21 cellular contexts compared by ENCODE assay signal in genomic region chr9:130873966-130874365, GRCh38. TPM values are rescaled to one million over a fixed set of nuclear protein-coding genes. Genes with fewer than 3 reads are reported as not detected.
DNase-seq lines count a peak whose midpoint lies in the region; ATAC-seq, FAIRE-seq and TF ChIP-seq lines count a peak whose summit lies in the region.
"Had no signal": no experiment of that assay in that cellular context is flagged by ENCODE, and none has a peak within 500 bp of the region (broad histone marks: within the 10 kb centered on the region; RNA-seq: fewer than 3 reads in every experiment).

No MANE protein-coding gene starts in this region.

- H3K9me3 ChIP-seq in Karpas-422 (ENCODE audit: low read length) (no peaks in the 10 kb centered on the region), kidney (ENCODE audit: control insufficient read depth in 1 of 2, low read length in 2 of 2) (no peaks in the 10 kb centered on the region), testis (no peaks in the 10 kb centered on the region)

- no peak overlapping the region for H3K4me2 ChIP-seq in Karpas-422 (ENCODE audit: low read depth, low read length, poor library complexity, severe bottlenecking)

- ATAC-seq in effector memory CD8-positive, alpha-beta T cell (replicated peaks), result no peak
- ATAC-seq: GM12878 had no signal

- H3K27ac Mint-ChIP-seq in effector memory CD8-positive, alpha-beta T cell, result no peak overlapping the region
- H3K27ac Mint-ChIP-seq: CD4-positive, alpha-beta T cell had no signal

- H3K36me3 Mint-ChIP-seq in effector memory CD8-positive, alpha-beta T cell (ENCODE audit: insufficient read depth), result peaks cover 54% of the 10 kb centered on the region

- H3K9ac ChIP-seq in Karpas-422 (ENCODE audit: low read length), result no peak overlapping the region
- no peak overlapping the region for H3K9ac ChIP-seq in kidney (ENCODE audit: low read length in 2 of 2)

- H3K4me3 ChIP-seq in Karpas-422 (ENCODE audit: low read length) (no peak overlapping the region), coronary artery (no peak overlapping the region), kidney (ENCODE audit: low read length in 2 of 2) (no peak overlapping the region), testis (no peak overlapping the region)
- H3K4me3 ChIP-seq: GM12878 had no signal

- H3K27ac ChIP-seq in Karpas-422 (ENCODE audit: low read length) (no peak overlapping the region), coronary artery (peak overlapping the region; percentile 21 to 67), kidney (ENCODE audit: low read depth in 2 of 2, low read length in 2 of 2) (no peak overlapping the region), testis (peak overlapping the region; percentile 51 to 75)

- DNase-seq in Karpas-422, result peak; percentile 34
- no peak for DNase-seq in coronary artery (ENCODE audit: low spot score)
- peak; percentile 34 for DNase-seq in kidney
- no peak for DNase-seq in testis
- no peak for DNase-seq in HPDE6-E6E7 (ENCODE audit: extremely low spot score)
- no peak for DNase-seq in effector memory CD8-positive, alpha-beta T cell
- no peak for DNase-seq in RCC 7860 (ENCODE audit: low spot score)
- DNase-seq: ACHN; CD4-positive, alpha-beta T cell; DMS79; HCEC 1CT; IMR-90; NCI-H1417; NCI-H2029; NCI-H2171 treated with DMSO at 0.1 percent for 48 hours; NCI-H510A had no signal

- no peak overlapping the region for H2AFZ ChIP-seq in Karpas-422 (ENCODE audit: low read length)

- no peaks in the 10 kb centered on the region for H3K9me3 Mint-ChIP-seq in effector memory CD8-positive, alpha-beta T cell
- H3K9me3 Mint-ChIP-seq: CD4-positive, alpha-beta T cell had no signal

- H3K4me3 Mint-ChIP-seq in effector memory CD8-positive, alpha-beta T cell, result no peak overlapping the region
- H3K4me3 Mint-ChIP-seq: CD4-positive, alpha-beta T cell had no signal

- H4K20me1 ChIP-seq in Karpas-422 (ENCODE audit: insufficient read depth, low read depth, low read length), result no peaks in the 10 kb centered on the region

- H3K27me3 Mint-ChIP-seq in effector memory CD8-positive, alpha-beta T cell, result no peaks in the 10 kb centered on the region
- H3K27me3 Mint-ChIP-seq: CD4-positive, alpha-beta T cell had no signal

- no peak for TF ChIP-seq POLR2A in testis (IDR thresholded peaks at IDR 0.05)

- no peaks in the 10 kb centered on the region for H3K79me2 ChIP-seq in Karpas-422 (ENCODE audit: low read length)

- H3K4me1 Mint-ChIP-seq in effector memory CD8-positive, alpha-beta T cell (ENCODE audit: low read depth in 2 of 2), result no peaks in the 10 kb centered on the region

- FAIRE-seq in kidney (lab: Jason Lieb, UNC) (no peak), RCC 7860 (lab: Jason Lieb, UNC) (no peak)
- FAIRE-seq: GM12878 had no signal

- H3K36me3 ChIP-seq in Karpas-422 (ENCODE audit: insufficient read depth, low read length), result peaks cover 7% of the 10 kb centered on the region; the same call in 1 of the 2 replicates
- H3K36me3 ChIP-seq in kidney (ENCODE audit: control insufficient read depth in 1 of 2, insufficient read depth in 2 of 2, low read length in 2 of 2), result peaks cover 29 to 45% of the 10 kb centered on the region in 2 donors
- H3K36me3 ChIP-seq in testis (ENCODE audit: low read depth, missing control alignments), result peaks cover 2% of the 10 kb centered on the region

- no peaks in the 10 kb centered on the region for H3K9me2 ChIP-seq in Karpas-422 (replicated peaks; ENCODE audit: insufficient read depth, low read length)

- H3K27me3 ChIP-seq in Karpas-422 (ENCODE audit: low read length) (no peaks in the 10 kb centered on the region), testis (no peaks in the 10 kb centered on the region)

- H3K4me1 ChIP-seq in Karpas-422 (ENCODE audit: low read length) (no peaks in the 10 kb centered on the region), kidney (ENCODE audit: control insufficient read depth in 1 of 2, insufficient read depth in 1 of 2, low read depth in 1 of 2, low read length in 2 of 2) (peaks cover 17 to 31% of the 10 kb centered on the region in 2 donors), testis (peaks cover 51% of the 10 kb centered on the region)

- intact Hi-C loops in kidney (cut with DNase I) (no loop called here), testis (cut with DNase I; ENCODE audit: low total_unique reads) (no loop called here)

- TF ChIP-seq CTCF in coronary artery (IDR thresholded peaks at IDR 0.05) (no peak), kidney (IDR thresholded peaks at IDR 0.05; ENCODE audit: borderline replicate concordance, extremely low read depth, insufficient read depth) (no peak), testis (IDR thresholded peaks at IDR 0.05) (no peak)

- 52 to 75% methylated on average over 8 of the region's 8 CpGs for WGBS in testis, 2 donors

RNA-seq across cellular contexts. Expression of gene QRFP, which starts 22.6 kb away (rescaled TPM):
- total RNA-seq in Karpas-422 (2014; rRNA removed; shearing (Covaris generic); ENCODE audit: low replicate concordance), result not detected in 2 replicates
- total RNA-seq in kidney (not detected), testis (under 1 TPM in 1 of 2 donors, not detected in 1; 0.24 TPM)
- polyA plus RNA-seq in kidney (ENCODE audit: insufficient read depth, low read depth, low replicate concordance) (not detected), testis (ENCODE audit: insufficient read depth, low read depth, low replicate concordance) (not detected)
- total RNA-seq: CD4-positive, alpha-beta T cell; G401; GM12878; HT-29; IMR-90; LHCN-M2; RPMI7951 had no signal
- polyA plus RNA-seq: GM12878, IMR-90 had no signal

RNA-seq across cellular contexts. Expression of gene ABL1, which starts 38.9 kb away (rescaled TPM):
- total RNA-seq in Karpas-422 (2014; rRNA removed; shearing (Covaris generic); ENCODE audit: low replicate concordance), result 9.9 and 21.5 TPM in 2 replicates
- 63.6 TPM for total RNA-seq in kidney
- 15.0 TPM for polyA plus RNA-seq in kidney (ENCODE audit: insufficient read depth, low read depth, low replicate concordance)
- 10 to 100 TPM; 57.2 to 65.9 TPM for total RNA-seq in testis
- polyA plus RNA-seq in testis (ENCODE audit: insufficient read depth, low read depth, low replicate concordance), result 51.0 TPM

Comparison
In these comparisons a context has a peak if more than half of its experiments do, and no peak if none do; other contexts are left out.
1. DNase-seq: peak in Karpas-422 (single experiment) and kidney (single experiment); none in coronary artery (single experiment), testis (single experiment), HPDE6-E6E7 (single experiment), effector memory CD8-positive, alpha-beta T cell (0 of 3) and RCC 7860 (single experiment).
2. H3K27ac ChIP-seq: peak in coronary artery (2 of 2) and testis (2 of 2); none in Karpas-422 (single experiment) and kidney (0 of 2).